In the genomic region with DNA sequence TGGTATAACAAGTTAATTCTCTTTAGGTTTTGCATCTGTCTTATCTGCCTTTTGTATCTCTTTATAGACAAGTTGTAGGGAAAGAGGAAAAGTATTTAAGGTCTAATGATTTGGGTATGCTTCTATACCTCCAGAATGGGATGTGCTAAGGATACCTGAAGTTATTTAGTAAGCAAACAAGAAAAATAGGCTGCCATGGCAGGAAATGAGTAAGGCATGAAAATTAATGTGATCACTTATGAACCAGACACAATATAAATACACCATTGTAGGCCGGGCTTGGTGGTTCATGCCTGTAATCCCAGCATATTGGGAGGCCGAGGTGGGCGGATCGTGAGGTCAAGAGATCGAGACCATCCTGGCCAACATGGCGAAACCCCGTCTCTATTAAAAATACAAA, we compare ENCODE assay signal across 1 cellular context.
TF ChIP-seq lines count a peak whose summit lies in the region.

No MANE protein-coding gene starts in this region.

TF ChIP-seq in endothelial cell of umbilical vein, 7 proteins besides CTCF, POLR2A, EP300 and RAD21 (continued from another document):
- TF ChIP-seq, protein P1, sequence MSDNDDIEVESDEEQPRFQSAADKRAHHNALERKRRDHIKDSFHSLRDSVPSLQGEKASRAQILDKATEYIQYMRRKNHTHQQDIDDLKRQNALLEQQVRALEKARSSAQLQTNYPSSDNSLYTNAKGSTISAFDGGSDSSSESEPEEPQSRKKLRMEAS (IDR thresholded peaks at IDR 0.05; ENCODE audit: insufficient read depth, insufficient read length), result no peak
- no peak for TF ChIP-seq EZH2 (IDR thresholded peaks at IDR 0.05; ENCODE audit: borderline replicate concordance, low read depth, low read length, severe bottlenecking)
- no peak for TF ChIP-seq JUN (IDR thresholded peaks at IDR 0.05; ENCODE audit: borderline replicate concordance, insufficient read depth, insufficient read length, low read depth)
- TF ChIP-seq MYC (IDR thresholded peaks at IDR 0.05; ENCODE audit: low read depth, low read length), result no peak
- TF ChIP-seq GATA2 (IDR thresholded peaks at IDR 0.05; ENCODE audit: insufficient read depth, insufficient read length, low read depth, low read length), result no peak
- TF ChIP-seq FOS (IDR thresholded peaks at IDR 0.05; ENCODE audit: borderline replicate concordance, insufficient read depth, low read length), result no peak
